In the genomic region with DNA sequence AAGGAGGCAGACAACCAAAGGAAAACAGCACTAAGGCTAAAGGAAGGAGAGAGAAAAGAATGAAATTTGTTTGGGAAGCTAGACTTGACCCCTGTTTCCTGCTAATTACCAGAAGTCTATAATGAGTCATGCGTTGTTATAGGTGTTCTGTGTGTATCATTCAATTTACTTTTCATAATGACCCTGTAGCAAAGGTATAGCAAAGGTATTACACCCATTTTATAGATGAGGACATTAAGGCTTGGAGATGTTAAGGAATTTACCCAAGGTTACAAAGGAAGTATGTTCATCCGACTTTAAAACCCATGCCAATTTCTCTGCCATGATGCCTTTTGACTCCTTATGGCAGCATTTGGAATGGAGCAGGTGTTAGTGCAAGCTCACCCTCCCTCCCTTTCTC, we compare ENCODE assay signal across 23 cellular contexts.
"Had no signal": no experiment of that assay in that cellular context is flagged by ENCODE, and none has a peak within 500 bp of the region (broad histone marks: within the 10 kb centered on the region; RNA-seq: fewer than 3 reads in every experiment).

No MANE protein-coding gene starts in this region.

- H3K27ac ChIP-seq: KMS-11, SJSA1, SK-N-MC had no signal

- H3K4me3 ChIP-seq: SJSA1, SK-N-MC had no signal

- H3K9me3 ChIP-seq: SJSA1 had no signal

- H3K9ac ChIP-seq: KMS-11 had no signal

- H3K4me2 ChIP-seq: KMS-11 had no signal

- ATAC-seq: HepG2 had no signal

- DNase-seq: IMR-90, Kasumi-1, MM.1S, NCI-H1092 treated with DMSO at 0.1 percent for 48 hours, NCI-H1436, NCI-H187, NCI-H2029, NCI-H2081 treated with DMSO at 0.1 percent for 48 hours, NCI-H2171, NCI-H226, NCI-H446, NCI-H510A, NCI-H524 treated with DMSO at 0.1 percent for 48 hours, NCI-H69, NCI-H774, Right ventricle myocardium superior, RPMI8226, SIG-M5 had no signal

- H3K36me3 ChIP-seq: SJSA1 had no signal

- H3K27me3 ChIP-seq: SJSA1 had no signal

- FAIRE-seq: HepG2, RCC 7860 had no signal
